2 cellular contexts compared by ENCODE assay signal in the genomic region with DNA sequence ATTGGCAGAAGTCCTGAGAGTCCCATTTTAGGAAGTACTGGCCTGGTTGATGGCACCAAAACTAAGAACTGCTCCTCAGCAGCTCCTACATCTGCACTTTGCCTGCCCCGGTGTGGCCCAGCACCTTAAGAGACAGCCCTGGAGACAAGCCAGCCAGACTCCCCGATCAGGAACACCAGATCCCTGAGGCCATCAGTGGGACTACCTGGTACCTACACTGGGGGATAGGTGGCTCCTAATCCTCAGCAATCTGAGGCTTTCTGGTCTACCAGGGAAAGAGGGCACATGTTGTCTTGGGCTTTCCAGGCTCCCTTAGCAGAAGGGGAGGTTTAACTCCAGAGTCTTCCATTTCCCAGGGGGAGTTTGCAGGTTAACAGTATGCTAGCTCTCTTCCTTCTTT.
TF ChIP-seq lines count a peak whose summit lies in the region.

A gene (minus strand): TSS at position 101 of the 400 bp plus-strand sequence. CDS start 75 bp downstream, at position 26.

TF ChIP-seq in H1, 55 proteins besides CTCF, POLR2A, EP300 and RAD21 (continued from another document):
- TF ChIP-seq EGR1 (IDR thresholded peaks at IDR 0.05; ENCODE audit: borderline replicate concordance, low read depth, low read length) (no peak), SP4 (IDR thresholded peaks at IDR 0.05; ENCODE audit: low read length) (no peak), CHD1 (IDR thresholded peaks at IDR 0.05; ENCODE audit: low read depth, low read length) (no peak), JUN (IDR thresholded peaks at IDR 0.05; ENCODE audit: low read depth, low read length) (no peak), CTBP2 (IDR thresholded peaks at IDR 0.05; ENCODE audit: borderline replicate concordance, insufficient read depth, insufficient read length, low read length) (no peak), KDM4A (IDR thresholded peaks at IDR 0.05; ENCODE audit: low read depth, low read length, severe bottlenecking) (no peak), RBBP5 (IDR thresholded peaks at IDR 0.05; ENCODE audit: borderline replicate concordance, low read depth, low read length) (no peak), JUND (IDR thresholded peaks at IDR 0.05; ENCODE audit: low read length) (no peak), RXRA (IDR thresholded peaks at IDR 0.05; ENCODE audit: insufficient read depth, low read depth, low read length) (no peak), TAF7 (optimal IDR thresholded peaks at IDR 0.05; ENCODE audit: borderline replicate concordance, low read depth, low read length) (no peak), BCL11A (IDR thresholded peaks at IDR 0.05; ENCODE audit: low read depth in 2 of 2, low read length in 2 of 2) (no peak), TBP (IDR thresholded peaks at IDR 0.05; ENCODE audit: low read depth, low read length) (no peak), ZNF274 (IDR thresholded peaks at IDR 0.05; ENCODE audit: borderline replicate concordance, extremely low read depth, low read length) (no peak)
- TF ChIP-seq, protein P1, sequence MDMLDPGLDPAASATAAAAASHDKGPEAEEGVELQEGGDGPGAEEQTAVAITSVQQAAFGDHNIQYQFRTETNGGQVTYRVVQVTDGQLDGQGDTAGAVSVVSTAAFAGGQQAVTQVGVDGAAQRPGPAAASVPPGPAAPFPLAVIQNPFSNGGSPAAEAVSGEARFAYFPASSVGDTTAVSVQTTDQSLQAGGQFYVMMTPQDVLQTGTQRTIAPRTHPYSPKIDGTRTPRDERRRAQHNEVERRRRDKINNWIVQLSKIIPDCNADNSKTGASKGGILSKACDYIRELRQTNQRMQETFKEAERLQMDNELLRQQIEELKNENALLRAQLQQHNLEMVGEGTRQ (IDR thresholded peaks at IDR 0.05; ENCODE audit: low read length) = no peak
- TF ChIP-seq, protein P2, sequence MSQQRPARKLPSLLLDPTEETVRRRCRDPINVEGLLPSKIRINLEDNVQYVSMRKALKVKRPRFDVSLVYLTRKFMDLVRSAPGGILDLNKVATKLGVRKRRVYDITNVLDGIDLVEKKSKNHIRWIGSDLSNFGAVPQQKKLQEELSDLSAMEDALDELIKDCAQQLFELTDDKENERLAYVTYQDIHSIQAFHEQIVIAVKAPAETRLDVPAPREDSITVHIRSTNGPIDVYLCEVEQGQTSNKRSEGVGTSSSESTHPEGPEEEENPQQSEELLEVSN (IDR thresholded peaks at IDR 0.05) = no peak

TF ChIP-seq in SK-N-SH treated with all-trans-retinoic acid at 6 μM for 48 hours, 23 proteins besides CTCF, POLR2A, EP300 and RAD21:
- TF ChIP-seq SNAI2 (CRISPR knock-in tag; IDR thresholded peaks at IDR 0.05) (no peak), ZNF70 (CRISPR knock-in tag; IDR thresholded peaks at IDR 0.05) (no peak), TCF4 (CRISPR knock-in tag; IDR thresholded peaks at IDR 0.05; ENCODE audit: borderline replicate concordance) (no peak)
- TF ChIP-seq, protein P3, sequence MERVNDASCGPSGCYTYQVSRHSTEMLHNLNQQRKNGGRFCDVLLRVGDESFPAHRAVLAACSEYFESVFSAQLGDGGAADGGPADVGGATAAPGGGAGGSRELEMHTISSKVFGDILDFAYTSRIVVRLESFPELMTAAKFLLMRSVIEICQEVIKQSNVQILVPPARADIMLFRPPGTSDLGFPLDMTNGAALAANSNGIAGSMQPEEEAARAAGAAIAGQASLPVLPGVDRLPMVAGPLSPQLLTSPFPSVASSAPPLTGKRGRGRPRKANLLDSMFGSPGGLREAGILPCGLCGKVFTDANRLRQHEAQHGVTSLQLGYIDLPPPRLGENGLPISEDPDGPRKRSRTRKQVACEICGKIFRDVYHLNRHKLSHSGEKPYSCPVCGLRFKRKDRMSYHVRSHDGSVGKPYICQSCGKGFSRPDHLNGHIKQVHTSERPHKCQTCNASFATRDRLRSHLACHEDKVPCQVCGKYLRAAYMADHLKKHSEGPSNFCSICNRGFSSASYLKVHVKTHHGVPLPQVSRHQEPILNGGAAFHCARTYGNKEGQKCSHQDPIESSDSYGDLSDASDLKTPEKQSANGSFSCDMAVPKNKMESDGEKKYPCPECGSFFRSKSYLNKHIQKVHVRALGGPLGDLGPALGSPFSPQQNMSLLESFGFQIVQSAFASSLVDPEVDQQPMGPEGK (CRISPR knock-in tag; IDR thresholded peaks at IDR 0.05; ENCODE audit: borderline replicate concordance) = no peak
